Comparison of ENCODE assay signal across 1 cellular context in genomic region chr21:42398414-42399030, GRCh38.
TF ChIP-seq lines count a peak whose summit lies in the region.

No MANE protein-coding gene starts in this region.

TF ChIP-seq in GM23338, 12 proteins besides CTCF, POLR2A, EP300 and RAD21:
- TF ChIP-seq EZH2 (IDR thresholded peaks at IDR 0.05; ENCODE audit: low read depth, unreplicated experiment) (no peak), REST (IDR thresholded peaks at IDR 0.05; ENCODE audit: unreplicated experiment) (no peak), JUNB (IDR thresholded peaks at IDR 0.05; ENCODE audit: unreplicated experiment) (no peak), NANOG (IDR thresholded peaks at IDR 0.05; ENCODE audit: borderline replicate concordance) (no peak), STAT1 (IDR thresholded peaks at IDR 0.05; ENCODE audit: unreplicated experiment) (no peak)
TF ChIP-seq in GM23338: peak in this region for 0.
